ENCODE assay signal across 1 cellular context in the genomic region with DNA sequence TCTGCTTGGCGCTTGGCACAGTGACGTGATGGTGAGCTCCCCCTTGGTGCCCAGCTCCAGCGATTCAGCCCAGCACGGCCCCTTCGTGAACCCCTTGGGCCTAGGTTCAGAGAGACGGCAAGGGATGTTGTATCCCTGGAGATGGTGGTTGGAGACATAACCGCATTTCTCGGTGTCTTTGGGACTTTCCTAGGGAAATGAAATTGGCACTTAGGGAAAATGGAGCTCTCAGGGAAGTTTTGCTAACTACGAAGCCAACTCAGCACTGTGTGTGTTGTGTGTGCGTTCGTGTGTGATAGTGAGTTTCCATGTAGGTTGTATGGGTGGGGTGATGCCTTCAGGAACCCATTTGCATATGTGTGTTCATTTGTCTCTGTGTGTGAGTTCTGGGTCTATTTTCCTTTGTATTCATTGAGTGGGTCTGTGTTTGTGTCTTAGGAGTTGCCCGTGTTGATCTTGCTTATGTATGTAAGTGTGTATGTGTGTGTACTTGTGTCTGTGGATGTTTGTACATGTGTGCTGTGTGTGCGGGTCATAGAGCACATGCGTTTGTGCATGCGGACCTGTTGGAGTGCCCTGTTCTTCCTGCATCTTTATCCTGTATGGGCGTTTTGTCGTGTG.
TF ChIP-seq lines count a peak whose summit lies in the region.

No MANE protein-coding gene starts in this region.

TF ChIP-seq in HepG2, 621 proteins besides CTCF, POLR2A, EP300 and RAD21 (continued from another document and continues in another):
- TF ChIP-seq, protein P1, sequence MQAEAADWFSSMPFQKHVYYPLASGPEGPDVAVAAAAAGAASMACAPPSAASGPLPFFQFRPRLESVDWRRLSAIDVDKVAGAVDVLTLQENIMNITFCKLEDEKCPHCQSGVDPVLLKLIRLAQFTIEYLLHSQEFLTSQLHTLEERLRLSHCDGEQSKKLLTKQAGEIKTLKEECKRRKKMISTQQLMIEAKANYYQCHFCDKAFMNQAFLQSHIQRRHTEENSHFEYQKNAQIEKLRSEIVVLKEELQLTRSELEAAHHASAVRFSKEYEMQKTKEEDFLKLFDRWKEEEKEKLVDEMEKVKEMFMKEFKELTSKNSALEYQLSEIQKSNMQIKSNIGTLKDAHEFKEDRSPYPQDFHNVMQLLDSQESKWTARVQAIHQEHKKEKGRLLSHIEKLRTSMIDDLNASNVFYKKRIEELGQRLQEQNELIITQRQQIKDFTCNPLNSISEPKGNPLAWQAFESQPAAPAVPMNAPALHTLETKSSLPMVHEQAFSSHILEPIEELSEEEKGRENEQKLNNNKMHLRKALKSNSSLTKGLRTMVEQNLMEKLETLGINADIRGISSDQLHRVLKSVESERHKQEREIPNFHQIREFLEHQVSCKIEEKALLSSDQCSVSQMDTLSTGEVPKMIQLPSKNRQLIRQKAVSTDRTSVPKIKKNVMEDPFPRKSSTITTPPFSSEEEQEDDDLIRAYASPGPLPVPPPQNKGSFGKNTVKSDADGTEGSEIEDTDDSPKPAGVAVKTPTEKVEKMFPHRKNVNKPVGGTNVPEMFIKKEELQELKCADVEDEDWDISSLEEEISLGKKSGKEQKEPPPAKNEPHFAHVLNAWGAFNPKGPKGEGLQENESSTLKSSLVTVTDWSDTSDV (CRISPR knock-in tag; IDR thresholded peaks at IDR 0.05), result no peak; the same call in 1 of the 2 replicates
- no peak for TF ChIP-seq ZNF605 (CRISPR knock-in tag; IDR thresholded peaks at IDR 0.05)
- 0 out of 2 replicates have a peak, but pooled peaks have one; percentile 12 for TF ChIP-seq SSRP1 (CRISPR knock-in tag; IDR thresholded peaks at IDR 0.05)
- TF ChIP-seq TCF7L2 (IDR thresholded peaks at IDR 0.05; ENCODE audit: low read depth, low read length), result no peak
- no peak for TF ChIP-seq ZNF136 (CRISPR knock-in tag; IDR thresholded peaks at IDR 0.05; ENCODE audit: low read depth)
- TF ChIP-seq EEA1 (CRISPR knock-in tag; IDR thresholded peaks at IDR 0.05; ENCODE audit: borderline replicate concordance), result no peak
- no peak; the same call in 1 of the 2 replicates for TF ChIP-seq ZFP37 (CRISPR knock-in tag; IDR thresholded peaks at IDR 0.05; ENCODE audit: borderline replicate concordance)
- TF ChIP-seq ZNF644 (CRISPR knock-in tag; IDR thresholded peaks at IDR 0.05; ENCODE audit: low read depth), result no peak
- TF ChIP-seq, protein P2, sequence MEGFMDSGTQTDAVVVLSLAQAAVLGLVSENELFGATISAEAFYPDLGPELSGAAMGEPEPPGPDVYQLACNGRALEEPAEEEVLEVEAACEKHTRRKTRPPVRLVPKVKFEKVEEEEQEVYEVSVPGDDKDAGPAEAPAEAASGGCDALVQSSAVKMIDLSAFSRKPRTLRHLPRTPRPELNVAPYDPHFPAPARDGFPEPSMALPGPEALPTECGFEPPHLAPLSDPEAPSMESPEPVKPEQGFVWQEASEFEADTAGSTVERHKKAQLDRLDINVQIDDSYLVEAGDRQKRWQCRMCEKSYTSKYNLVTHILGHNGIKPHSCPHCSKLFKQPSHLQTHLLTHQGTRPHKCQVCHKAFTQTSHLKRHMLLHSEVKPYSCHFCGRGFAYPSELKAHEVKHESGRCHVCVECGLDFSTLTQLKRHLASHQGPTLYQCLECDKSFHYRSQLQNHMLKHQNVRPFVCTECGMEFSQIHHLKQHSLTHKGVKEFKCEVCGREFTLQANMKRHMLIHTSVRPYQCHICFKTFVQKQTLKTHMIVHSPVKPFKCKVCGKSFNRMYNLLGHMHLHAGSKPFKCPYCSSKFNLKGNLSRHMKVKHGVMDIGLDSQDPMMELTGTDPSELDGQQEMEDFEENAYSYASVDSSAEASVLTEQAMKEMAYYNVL (CRISPR knock-in tag; IDR thresholded peaks at IDR 0.05; ENCODE audit: borderline replicate concordance), result peak; percentile 40; the same call in 1 of the 2 replicates
- TF ChIP-seq ZNF44 (CRISPR knock-in tag; IDR thresholded peaks at IDR 0.05), result no peak
- TF ChIP-seq, protein P3, sequence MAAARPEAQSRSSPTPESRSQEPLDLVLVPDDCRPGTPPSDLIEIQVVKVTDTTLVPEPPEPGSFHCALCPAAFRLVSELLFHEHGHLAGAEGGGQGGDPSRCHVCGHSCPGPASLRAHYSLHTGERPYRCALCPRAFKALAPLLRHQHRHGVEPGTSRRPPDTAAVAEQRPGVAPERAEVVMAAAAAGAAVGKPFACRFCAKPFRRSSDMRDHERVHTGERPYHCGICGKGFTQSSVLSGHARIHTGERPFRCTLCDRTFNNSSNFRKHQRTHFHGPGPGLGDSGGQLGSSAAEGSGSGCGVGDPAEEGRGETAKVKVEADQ (CRISPR knock-in tag; IDR thresholded peaks at IDR 0.05; ENCODE audit: borderline replicate concordance), result no peak
- no peak for TF ChIP-seq HNF4G (IDR thresholded peaks at IDR 0.05; ENCODE audit: borderline replicate concordance, low read depth, low read length)
- TF ChIP-seq HNF4G (CRISPR knock-in tag; IDR thresholded peaks at IDR 0.05; ENCODE audit: borderline replicate concordance, low read depth), result no peak
- TF ChIP-seq, protein P4, sequence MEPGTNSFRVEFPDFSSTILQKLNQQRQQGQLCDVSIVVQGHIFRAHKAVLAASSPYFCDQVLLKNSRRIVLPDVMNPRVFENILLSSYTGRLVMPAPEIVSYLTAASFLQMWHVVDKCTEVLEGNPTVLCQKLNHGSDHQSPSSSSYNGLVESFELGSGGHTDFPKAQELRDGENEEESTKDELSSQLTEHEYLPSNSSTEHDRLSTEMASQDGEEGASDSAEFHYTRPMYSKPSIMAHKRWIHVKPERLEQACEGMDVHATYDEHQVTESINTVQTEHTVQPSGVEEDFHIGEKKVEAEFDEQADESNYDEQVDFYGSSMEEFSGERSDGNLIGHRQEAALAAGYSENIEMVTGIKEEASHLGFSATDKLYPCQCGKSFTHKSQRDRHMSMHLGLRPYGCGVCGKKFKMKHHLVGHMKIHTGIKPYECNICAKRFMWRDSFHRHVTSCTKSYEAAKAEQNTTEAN (CRISPR knock-in tag; conservative IDR thresholded peaks at IDR 0.05), result 0 out of 2 replicates have a peak, but pooled peaks have one; percentile 38
- TF ChIP-seq MYNN (CRISPR knock-in tag; IDR thresholded peaks at IDR 0.05; ENCODE audit: low read depth), result no peak
- TF ChIP-seq, protein P5, sequence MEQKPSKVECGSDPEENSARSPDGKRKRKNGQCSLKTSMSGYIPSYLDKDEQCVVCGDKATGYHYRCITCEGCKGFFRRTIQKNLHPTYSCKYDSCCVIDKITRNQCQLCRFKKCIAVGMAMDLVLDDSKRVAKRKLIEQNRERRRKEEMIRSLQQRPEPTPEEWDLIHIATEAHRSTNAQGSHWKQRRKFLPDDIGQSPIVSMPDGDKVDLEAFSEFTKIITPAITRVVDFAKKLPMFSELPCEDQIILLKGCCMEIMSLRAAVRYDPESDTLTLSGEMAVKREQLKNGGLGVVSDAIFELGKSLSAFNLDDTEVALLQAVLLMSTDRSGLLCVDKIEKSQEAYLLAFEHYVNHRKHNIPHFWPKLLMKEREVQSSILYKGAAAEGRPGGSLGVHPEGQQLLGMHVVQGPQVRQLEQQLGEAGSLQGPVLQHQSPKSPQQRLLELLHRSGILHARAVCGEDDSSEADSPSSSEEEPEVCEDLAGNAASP (CRISPR knock-in tag; IDR thresholded peaks at IDR 0.05; ENCODE audit: borderline replicate concordance), result no peak
- TF ChIP-seq CHCHD3 (CRISPR knock-in tag; IDR thresholded peaks at IDR 0.05), result no peak; the same call in 1 of the 2 replicates
- TF ChIP-seq ATF7-NPFF (CRISPR knock-in tag; IDR thresholded peaks at IDR 0.05; ENCODE audit: low read depth), result no peak
- TF ChIP-seq KMT2A (CRISPR knock-in tag; IDR thresholded peaks at IDR 0.05), result no peak; the same call in 1 of the 2 replicates
- TF ChIP-seq YEATS2 (CRISPR knock-in tag; IDR thresholded peaks at IDR 0.05; ENCODE audit: borderline replicate concordance), result peak; percentile 9; the same call in 1 of the 2 replicates
- TF ChIP-seq SUZ12 (IDR thresholded peaks at IDR 0.05; ENCODE audit: low read depth, low read length), result no peak
- TF ChIP-seq ZFP36L2 (CRISPR knock-in tag; IDR thresholded peaks at IDR 0.05), result no peak
- TF ChIP-seq, protein P6, sequence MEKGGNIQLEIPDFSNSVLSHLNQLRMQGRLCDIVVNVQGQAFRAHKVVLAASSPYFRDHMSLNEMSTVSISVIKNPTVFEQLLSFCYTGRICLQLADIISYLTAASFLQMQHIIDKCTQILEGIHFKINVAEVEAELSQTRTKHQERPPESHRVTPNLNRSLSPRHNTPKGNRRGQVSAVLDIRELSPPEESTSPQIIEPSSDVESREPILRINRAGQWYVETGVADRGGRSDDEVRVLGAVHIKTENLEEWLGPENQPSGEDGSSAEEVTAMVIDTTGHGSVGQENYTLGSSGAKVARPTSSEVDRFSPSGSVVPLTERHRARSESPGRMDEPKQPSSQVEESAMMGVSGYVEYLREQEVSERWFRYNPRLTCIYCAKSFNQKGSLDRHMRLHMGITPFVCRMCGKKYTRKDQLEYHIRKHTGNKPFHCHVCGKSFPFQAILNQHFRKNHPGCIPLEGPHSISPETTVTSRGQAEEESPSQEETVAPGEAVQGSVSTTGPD (CRISPR knock-in tag; IDR thresholded peaks at IDR 0.05), result no peak
- TF ChIP-seq GFI1 (CRISPR knock-in tag; IDR thresholded peaks at IDR 0.05; ENCODE audit: borderline replicate concordance), result peak; percentile 17; the same call in 1 of the 2 replicates
- TF ChIP-seq ZNF83 (CRISPR knock-in tag; IDR thresholded peaks at IDR 0.05; ENCODE audit: borderline replicate concordance), result no peak
- TF ChIP-seq KDM6A (CRISPR knock-in tag; IDR thresholded peaks at IDR 0.05; ENCODE audit: low read depth), result no peak
- TF ChIP-seq, protein P7, sequence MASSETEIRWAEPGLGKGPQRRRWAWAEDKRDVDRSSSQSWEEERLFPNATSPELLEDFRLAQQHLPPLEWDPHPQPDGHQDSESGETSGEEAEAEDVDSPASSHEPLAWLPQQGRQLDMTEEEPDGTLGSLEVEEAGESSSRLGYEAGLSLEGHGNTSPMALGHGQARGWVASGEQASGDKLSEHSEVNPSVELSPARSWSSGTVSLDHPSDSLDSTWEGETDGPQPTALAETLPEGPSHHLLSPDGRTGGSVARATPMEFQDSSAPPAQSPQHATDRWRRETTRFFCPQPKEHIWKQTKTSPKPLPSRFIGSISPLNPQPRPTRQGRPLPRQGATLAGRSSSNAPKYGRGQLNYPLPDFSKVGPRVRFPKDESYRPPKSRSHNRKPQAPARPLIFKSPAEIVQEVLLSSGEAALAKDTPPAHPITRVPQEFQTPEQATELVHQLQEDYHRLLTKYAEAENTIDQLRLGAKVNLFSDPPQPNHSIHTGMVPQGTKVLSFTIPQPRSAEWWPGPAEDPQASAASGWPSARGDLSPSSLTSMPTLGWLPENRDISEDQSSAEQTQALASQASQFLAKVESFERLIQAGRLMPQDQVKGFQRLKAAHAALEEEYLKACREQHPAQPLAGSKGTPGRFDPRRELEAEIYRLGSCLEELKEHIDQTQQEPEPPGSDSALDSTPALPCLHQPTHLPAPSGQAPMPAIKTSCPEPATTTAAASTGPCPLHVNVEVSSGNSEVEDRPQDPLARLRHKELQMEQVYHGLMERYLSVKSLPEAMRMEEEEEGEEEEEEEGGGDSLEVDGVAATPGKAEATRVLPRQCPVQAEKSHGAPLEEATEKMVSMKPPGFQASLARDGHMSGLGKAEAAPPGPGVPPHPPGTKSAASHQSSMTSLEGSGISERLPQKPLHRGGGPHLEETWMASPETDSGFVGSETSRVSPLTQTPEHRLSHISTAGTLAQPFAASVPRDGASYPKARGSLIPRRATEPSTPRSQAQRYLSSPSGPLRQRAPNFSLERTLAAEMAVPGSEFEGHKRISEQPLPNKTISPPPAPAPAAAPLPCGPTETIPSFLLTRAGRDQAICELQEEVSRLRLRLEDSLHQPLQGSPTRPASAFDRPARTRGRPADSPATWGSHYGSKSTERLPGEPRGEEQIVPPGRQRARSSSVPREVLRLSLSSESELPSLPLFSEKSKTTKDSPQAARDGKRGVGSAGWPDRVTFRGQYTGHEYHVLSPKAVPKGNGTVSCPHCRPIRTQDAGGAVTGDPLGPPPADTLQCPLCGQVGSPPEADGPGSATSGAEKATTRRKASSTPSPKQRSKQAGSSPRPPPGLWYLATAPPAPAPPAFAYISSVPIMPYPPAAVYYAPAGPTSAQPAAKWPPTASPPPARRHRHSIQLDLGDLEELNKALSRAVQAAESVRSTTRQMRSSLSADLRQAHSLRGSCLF (CRISPR knock-in tag; IDR thresholded peaks at IDR 0.05; ENCODE audit: borderline replicate concordance), result no peak
- TF ChIP-seq RFXANK (CRISPR knock-in tag; IDR thresholded peaks at IDR 0.05), result no peak
- no peak for TF ChIP-seq ESRRA (CRISPR knock-in tag; IDR thresholded peaks at IDR 0.05; ENCODE audit: low read depth)
- TF ChIP-seq RFX3 (CRISPR knock-in tag; IDR thresholded peaks at IDR 0.05), result no peak
- TF ChIP-seq ZNF766 (CRISPR knock-in tag; IDR thresholded peaks at IDR 0.05; ENCODE audit: borderline replicate concordance), result no peak
- TF ChIP-seq ZNF160 (CRISPR knock-in tag; IDR thresholded peaks at IDR 0.05), result 0 out of 2 replicates have a peak, but pooled peaks have one; percentile 5
- TF ChIP-seq, protein P8, sequence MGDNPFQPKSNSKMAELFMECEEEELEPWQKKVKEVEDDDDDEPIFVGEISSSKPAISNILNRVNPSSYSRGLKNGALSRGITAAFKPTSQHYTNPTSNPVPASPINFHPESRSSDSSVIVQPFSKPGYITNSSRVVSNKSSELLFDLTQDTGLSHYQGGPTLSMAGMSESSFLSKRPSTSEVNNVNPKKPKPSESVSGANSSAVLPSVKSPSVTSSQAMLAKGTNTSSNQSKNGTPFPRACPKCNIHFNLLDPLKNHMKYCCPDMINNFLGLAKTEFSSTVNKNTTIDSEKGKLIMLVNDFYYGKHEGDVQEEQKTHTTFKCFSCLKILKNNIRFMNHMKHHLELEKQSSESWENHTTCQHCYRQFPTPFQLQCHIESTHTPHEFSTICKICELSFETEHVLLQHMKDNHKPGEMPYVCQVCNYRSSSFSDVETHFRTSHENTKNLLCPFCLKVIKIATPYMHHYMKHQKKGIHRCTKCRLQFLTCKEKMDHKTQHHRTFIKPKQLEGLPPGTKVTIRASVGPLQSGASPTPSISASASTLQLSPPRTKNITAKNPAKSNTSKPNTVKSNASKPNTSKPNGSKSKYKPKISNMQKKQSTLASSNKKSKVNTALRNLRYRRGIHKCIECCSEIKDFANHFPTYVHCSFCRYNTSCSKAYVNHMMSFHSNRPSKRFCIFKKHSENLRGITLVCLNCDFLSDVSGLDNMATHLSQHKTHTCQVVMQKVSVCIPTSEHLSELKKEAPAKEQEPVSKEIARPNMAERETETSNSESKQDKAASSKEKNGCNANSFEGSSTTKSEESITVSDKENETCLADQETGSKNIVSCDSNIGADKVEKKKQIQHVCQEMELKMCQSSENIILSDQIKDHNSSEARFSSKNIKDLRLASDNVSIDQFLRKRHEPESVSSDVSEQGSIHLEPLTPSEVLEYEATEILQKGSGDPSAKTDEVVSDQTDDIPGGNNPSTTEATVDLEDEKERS (CRISPR knock-in tag; IDR thresholded peaks at IDR 0.05), result no peak
- TF ChIP-seq, protein P9, sequence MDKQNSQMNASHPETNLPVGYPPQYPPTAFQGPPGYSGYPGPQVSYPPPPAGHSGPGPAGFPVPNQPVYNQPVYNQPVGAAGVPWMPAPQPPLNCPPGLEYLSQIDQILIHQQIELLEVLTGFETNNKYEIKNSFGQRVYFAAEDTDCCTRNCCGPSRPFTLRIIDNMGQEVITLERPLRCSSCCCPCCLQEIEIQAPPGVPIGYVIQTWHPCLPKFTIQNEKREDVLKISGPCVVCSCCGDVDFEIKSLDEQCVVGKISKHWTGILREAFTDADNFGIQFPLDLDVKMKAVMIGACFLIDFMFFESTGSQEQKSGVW (CRISPR knock-in tag; IDR thresholded peaks at IDR 0.05; ENCODE audit: borderline replicate concordance), result peak; percentile 62; the same call in 1 of the 2 replicates
- TF ChIP-seq NPAS2 (CRISPR knock-in tag; IDR thresholded peaks at IDR 0.05; ENCODE audit: borderline replicate concordance), result no peak
- TF ChIP-seq SRSF1 (optimal IDR thresholded peaks at IDR 0.05; ENCODE audit: low read depth, low read length), result peak; percentile 4
- TF ChIP-seq KLF12 (CRISPR knock-in tag; IDR thresholded peaks at IDR 0.05; ENCODE audit: borderline replicate concordance), result peak; percentile 42; the same call in 1 of the 2 replicates
- TF ChIP-seq TP53 (CRISPR knock-in tag; conservative IDR thresholded peaks at IDR 0.05), result no peak
- TF ChIP-seq ZMYM2 (CRISPR knock-in tag; IDR thresholded peaks at IDR 0.05), result no peak
- 0 out of 2 replicates have a peak, but pooled peaks have one; percentile 35 for TF ChIP-seq CC2D1A (CRISPR knock-in tag; IDR thresholded peaks at IDR 0.05)
